In genomic region chr7:143603549-143603948, GRCh38 we compare ENCODE assay signal across 4 cellular contexts. TPM values are rescaled to one million over a fixed set of nuclear protein-coding genes. Genes with fewer than 3 reads are reported as not detected.
"Had no signal": no experiment of that assay in that cellular context is flagged by ENCODE, and none has a peak within 500 bp of the region (broad histone marks: within the 10 kb centered on the region; RNA-seq: fewer than 3 reads in every experiment).

No MANE protein-coding gene starts in this region.

RNA-seq across cellular contexts. Expression of gene CTAGE15, which starts 31.9 kb away (rescaled TPM):
- total RNA-seq: activated B cell treated with CpG ODN at 0.5 μM for 24 hours; activated CD4-positive, alpha-beta memory T cell treated with anti-CD3 and anti-CD28 coated beads for 36 hours; activated CD4-positive, alpha-beta memory T cell treated with anti-CD3 and anti-CD28 coated beads, Interleukin-2, amount 10 ng/mL, durations not matched to agents 7 days and 5 days; activated CD8-positive, alpha-beta memory T cell treated with anti-CD3 and anti-CD28 coated beads, Interleukin-2, amount 10 ng/mL, durations not matched to agents 7 days and 5 days had no signal
